ENCODE assay signal across 24 cellular contexts in genomic region chr9:31253800-31254762, GRCh38.
DNase-seq lines count a peak whose midpoint lies in the region; ATAC-seq and TF ChIP-seq lines count a peak whose summit lies in the region.
"Had no signal": no experiment of that assay in that cellular context is flagged by ENCODE, and none has a peak within 500 bp of the region (broad histone marks: within the 10 kb centered on the region; RNA-seq: fewer than 3 reads in every experiment).

No MANE protein-coding gene starts in this region.

- intact Hi-C loops in Right ventricle myocardium inferior (cut with DNase I) (no loop called here), heart right ventricle (cut with DNase I) (no loop called here), upper lobe of right lung (cut with DNase I) (no loop called here)

- H3K36me3 Mint-ChIP-seq in chondrocyte (ENCODE audit: low read depth): no peaks in the 10 kb centered on the region

- peak overlapping the region; percentile 2 for H3K18ac ChIP-seq in neuronal stem cell (ENCODE audit: low read length)

- H3K27me3 ChIP-seq in heart right ventricle: no peaks in the 10 kb centered on the region
- no peaks in the 10 kb centered on the region for H3K27me3 ChIP-seq in neuronal stem cell (ENCODE audit: control insufficient read depth in 3 of 3, insufficient read depth in 3 of 3, low read depth in 1 of 3, low read length in 3 of 3)
- H3K27me3 ChIP-seq in upper lobe of right lung: no peaks in the 10 kb centered on the region
- H3K27me3 ChIP-seq in MM.1S (replicated peaks; ENCODE audit: insufficient read depth, low read length): no peaks in the 10 kb centered on the region

- peak overlapping the region; percentile 94 for H3K14ac ChIP-seq in neuronal stem cell (ENCODE audit: low read length)

- H2AFZ ChIP-seq in neuronal stem cell (ENCODE audit: low read length): no peak overlapping the region
- no peak overlapping the region for H2AFZ ChIP-seq in MM.1S (ENCODE audit: low read length)
- H2AFZ ChIP-seq: GM23338 had no signal

- H3K9me2 ChIP-seq in MM.1S (replicated peaks; ENCODE audit: insufficient read depth, low read length): no peaks in the 10 kb centered on the region

- no peak overlapping the region for H2BK5ac ChIP-seq in neuronal stem cell (ENCODE audit: low read length)

- no peak overlapping the region for H2BK120ac ChIP-seq in neuronal stem cell (ENCODE audit: low read depth, low read length)

- no peaks in the 10 kb centered on the region for H3K79me2 ChIP-seq in MM.1S (ENCODE audit: low read length)

- no peak overlapping the region for H4K91ac ChIP-seq in neuronal stem cell (ENCODE audit: low read depth, low read length, poor library complexity)

- WGBS in heart right ventricle, 2 donors: 97% methylated on average over 73 of the region's 73 CpGs
- no CpG with 5 or more reads among the region's 73 CpGs for WGBS in neuronal stem cell (ENCODE audit: extremely low coverage in 2 of 2, insufficient read length in 2 of 2, insufficient replicate concordance in 1 of 2), 2 donors

- no peaks in the 10 kb centered on the region for H3F3A ChIP-seq in MM.1S (ENCODE audit: insufficient read depth, low read length)

- TF ChIP-seq CTCF in heart right ventricle (IDR thresholded peaks at IDR 0.05) (no peak), chondrocyte (IDR thresholded peaks at IDR 0.05) (no peak), upper lobe of right lung (IDR thresholded peaks at IDR 0.05) (no peak), MM.1S (IDR thresholded peaks at IDR 0.05; ENCODE audit: low read length) (no peak)

- no peak overlapping the region for H4K8ac ChIP-seq in neuronal stem cell (ENCODE audit: low read depth, low read length)

- H3K4me3 ChIP-seq in heart right ventricle (no peak overlapping the region), neuronal stem cell (ENCODE audit: low read length in 2 of 2) (peak overlapping the region in 1 of 2 donors; percentile 2), upper lobe of right lung (no peak overlapping the region), MM.1S (ENCODE audit: low read length) (no peak overlapping the region)
- H3K4me3 ChIP-seq: GM23338, SK-N-MC had no signal

- no peaks in the 10 kb centered on the region for H3K36me3 ChIP-seq in heart right ventricle
- no peaks in the 10 kb centered on the region for H3K36me3 ChIP-seq in neuronal stem cell (replicated peaks in 1 of 2; ENCODE audit: control insufficient read depth in 2 of 2, insufficient read depth in 2 of 2, low read length in 2 of 2)
- no peaks in the 10 kb centered on the region for H3K36me3 ChIP-seq in upper lobe of right lung
- H3K36me3 ChIP-seq in MM.1S (replicated peaks; ENCODE audit: insufficient read depth, low read length): no peaks in the 10 kb centered on the region

- H3K4ac ChIP-seq in neuronal stem cell (ENCODE audit: low read length): no peak overlapping the region

- no peak overlapping the region for H2BK12ac ChIP-seq in neuronal stem cell (ENCODE audit: low read length)

- H3K79me1 ChIP-seq in neuronal stem cell (ENCODE audit: low read depth, low read length): no peaks in the 10 kb centered on the region

- H3K9ac ChIP-seq in neuronal stem cell (ENCODE audit: low read depth, low read length, poor library complexity) (no peak overlapping the region), MM.1S (ENCODE audit: low read length) (no peak overlapping the region)
- H3K9ac ChIP-seq: KMS-11 had no signal

- no peaks in the 10 kb centered on the region for H4K20me1 ChIP-seq in MM.1S (ENCODE audit: insufficient read depth, low read length)

- H3K23ac ChIP-seq in neuronal stem cell (ENCODE audit: low read depth, low read length, poor library complexity): no peak overlapping the region

- no peak overlapping the region for H2BK15ac ChIP-seq in neuronal stem cell (ENCODE audit: low read length)

- H3K9me3 ChIP-seq in heart right ventricle (peaks cover 0 to 18% (median 0%) of the 10 kb centered on the region in 11 donors), neuronal stem cell (replicated peaks in 1 of 2; ENCODE audit: control insufficient read depth in 2 of 2, insufficient read depth in 1 of 2, low read depth in 1 of 2, low read length in 2 of 2) (peaks cover 0 to 6% of the 10 kb centered on the region in 2 donors), upper lobe of right lung (no peaks in the 10 kb centered on the region), MM.1S (replicated peaks; ENCODE audit: insufficient read depth, low read length) (no peaks in the 10 kb centered on the region)

- H3K4me2 ChIP-seq in neuronal stem cell (ENCODE audit: insufficient read depth, low read length, poor library complexity, severe bottlenecking) (no peak overlapping the region), MM.1S (ENCODE audit: low read depth, low read length) (no peak overlapping the region)
- H3K4me2 ChIP-seq: GM23338, KMS-11 had no signal

- no peak overlapping the region for H2AK5ac ChIP-seq in neuronal stem cell (ENCODE audit: low read depth, low read length)

- no peak overlapping the region for H3K27ac Mint-ChIP-seq in chondrocyte (ENCODE audit: unreplicated experiment)
- H3K27ac Mint-ChIP-seq: GM23338 had no signal

- ATAC-seq in Right ventricle myocardium inferior: no peak
- no peak for ATAC-seq in heart right ventricle
- ATAC-seq in upper lobe of right lung: peak; percentile 51
- ATAC-seq in GM18520 (IDR thresholded peaks at IDR 0.05; ENCODE audit: unreplicated experiment): no peak
- ATAC-seq: GM23338 had no signal

- no peak overlapping the region for H3K4me3 Mint-ChIP-seq in chondrocyte (ENCODE audit: unreplicated experiment)
- H3K4me3 Mint-ChIP-seq: GM23338 had no signal

- no peaks in the 10 kb centered on the region for H3K27me3 Mint-ChIP-seq in chondrocyte (ENCODE audit: low read depth)

- no peaks in the 10 kb centered on the region for H3K4me1 Mint-ChIP-seq in chondrocyte (ENCODE audit: low read depth)
- H3K4me1 Mint-ChIP-seq: GM23338 had no signal

- DNase-seq in Right ventricle myocardium inferior (ENCODE audit: missing footprints): peak; percentile 59
- no peak for DNase-seq in heart right ventricle
- DNase-seq in chondrocyte (ENCODE audit: low spot score): peak; percentile 92
- no peak for DNase-seq in neuronal stem cell (ENCODE audit: low spot score)
- no peak for DNase-seq in upper lobe of right lung
- DNase-seq in MM.1S: no peak
- DNase-seq in cerebellar nuclear complex (lab: John Stamatoyannopoulos, UW): no peak
- DNase-seq: Calu3, DND-41, HCEC 1CT, NCI-H1048, NCI-H1417 treated with DMSO at 0.1 percent for 48 hours, NCI-H1694 treated with DMSO at 0.1 percent for 48 hours, NCI-H2081, NCI-H226, NCI-H510A, NCI-H69, RPMI8226, SIG-M5 had no signal

- H3K4me1 ChIP-seq in heart right ventricle (no peaks in the 10 kb centered on the region), neuronal stem cell (ENCODE audit: control insufficient read depth in 2 of 2, insufficient read depth in 1 of 2, low read depth in 1 of 2, low read length in 2 of 2) (no peaks in the 10 kb centered on the region), upper lobe of right lung (no peaks in the 10 kb centered on the region), MM.1S (ENCODE audit: low read length) (no peaks in the 10 kb centered on the region)

- H3K9me3 Mint-ChIP-seq in chondrocyte (ENCODE audit: low read depth): peaks cover 5% of the 10 kb centered on the region

- H3K27ac ChIP-seq in heart right ventricle (no peak overlapping the region), neuronal stem cell (replicated peaks; ENCODE audit: low read length) (no peak overlapping the region), upper lobe of right lung (no peak overlapping the region), MM.1S (ENCODE audit: low read length) (no peak overlapping the region)
- H3K27ac ChIP-seq: 22Rv1, KMS-11, SK-N-MC had no signal

Comparison
In these comparisons a context has a peak if more than half of its experiments do, and no peak if none do; other contexts are left out.
1. DNase-seq: peak in Right ventricle myocardium inferior (single experiment) and chondrocyte (single experiment); none in heart right ventricle (0 of 2), neuronal stem cell (single experiment), upper lobe of right lung (single experiment), MM.1S (single experiment) and cerebellar nuclear complex (0 of 2).